Comparison of ENCODE assay signal across 11 cellular contexts in genomic region chr10:73858750-73859439, GRCh38. TPM values are rescaled to one million over a fixed set of nuclear protein-coding genes. Genes with fewer than 3 reads are reported as not detected.
A peak's percentile ranks its signal among the peaks of the same experiment; 100 is the strongest.
DNase-seq lines count a peak whose midpoint lies in the region; ATAC-seq, FAIRE-seq and TF ChIP-seq lines count a peak whose summit lies in the region.
"Had no signal": no experiment of that assay in that cellular context is flagged by ENCODE, and none has a peak within 500 bp of the region (broad histone marks: within the 10 kb centered on the region; RNA-seq: fewer than 3 reads in every experiment).

No MANE protein-coding gene starts in this region.

- no peaks in the 10 kb centered on the region for H3K9me3 Mint-ChIP-seq in osteocyte (ENCODE audit: unreplicated experiment)

- DNase-seq in GM12891 (ENCODE audit: insufficient read length, low spot score): peak; percentile 29
- no peak for DNase-seq in K562 (ENCODE audit: extremely low read depth in 1 of 4, low spot score in 3 of 4)
- no peak for DNase-seq in sciatic nerve (ENCODE audit: low spot score)
- DNase-seq in AML-193 (lab: John Stamatoyannopoulos, UW): no peak
- DNase-seq in osteocyte (ENCODE audit: extremely low spot score, unreplicated experiment): no peak
- DNase-seq in NCI-H1092 treated with DMSO at 0.1 percent for 48 hours (lab: John Stamatoyannopoulos, UW): no peak
- DNase-seq in NCI-H1048 (lab: John Stamatoyannopoulos, UW): no peak
- DNase-seq: islet precursor cell had no signal

- H3K4me1 ChIP-seq in OCI-LY1 (ENCODE audit: insufficient read depth, low read length, severe bottlenecking) (peaks cover 33% of the 10 kb centered on the region), K562 (replicated peaks in 1 of 2; ENCODE audit: control insufficient read depth in 2 of 2, insufficient read depth in 2 of 2, low read length in 2 of 2) (peaks cover 2 to 12% of the 10 kb centered on the region in 2 experiments; a peak in 3 of 5 replicates)

- H3K4me3 ChIP-seq in OCI-LY1 (ENCODE audit: low read depth, low read length, poor library complexity, severe bottlenecking) (no peak overlapping the region), K562 (no peak overlapping the region)
- H3K4me3 ChIP-seq: SK-N-MC had no signal

- peaks cover 17% of the 10 kb centered on the region for H3K36me3 Mint-ChIP-seq in osteocyte (ENCODE audit: unreplicated experiment)

- intact Hi-C loops in K562 (cut with micrococcal nuclease) (no loop called here), sciatic nerve (cut with DNase I) (no loop called here)

- no TSS peak for BruUV-seq in K562 (replicated peaks; lab: Mats Ljungman, UMichigan)

- no peaks in the 10 kb centered on the region for H3K9me2 ChIP-seq in OCI-LY1 (ENCODE audit: low read depth, low read length)

- no peak for TF ChIP-seq EP300 in K562 (IDR thresholded peaks at IDR 0.05; ENCODE audit: low read length)

- ATAC-seq in K562 (no peak), sciatic nerve (peak; percentile 19)

- H3K27me3 ChIP-seq in OCI-LY1 (ENCODE audit: insufficient read depth, low read length): no peaks in the 10 kb centered on the region
- H3K27me3 ChIP-seq in K562 (ENCODE audit: control insufficient read depth in 2 of 2, insufficient read depth in 2 of 2, low read length in 2 of 2): no peaks in the 10 kb centered on the region

- TF ChIP-seq CTCF in OCI-LY1 (IDR thresholded peaks at IDR 0.05; ENCODE audit: low read length) (no peak), K562 (IDR thresholded peaks at IDR 0.05 in 2 of 3, conservative IDR thresholded peaks at IDR 0.05 in 1 of 3; ENCODE audit: insufficient read depth in 2 of 3, low read depth in 1 of 3, low read length in 3 of 3) (no peak), osteocyte (IDR thresholded peaks at IDR 0.05) (no peak)

- POLR2A ChIA-PET in K562 (lab: Yijun Ruan, JAX): interaction anchor here (0.8 to 1.3 kb wide), 5 partner anchors 8 to 16 kb away, joined by 3 to 5 read pairs (median 3); partner anchors contain the start of gene CAMK2G

- peaks cover 3% of the 10 kb centered on the region for H3K9me1 ChIP-seq in K562 (ENCODE audit: control insufficient read depth, insufficient read depth, low read length)

- no peak overlapping the region for H3K4me3 Mint-ChIP-seq in osteocyte (ENCODE audit: unreplicated experiment)

- in situ Hi-C loops in K562 (cut with MboI): no loop called here

- H3K27ac ChIP-seq in OCI-LY1 (ENCODE audit: low read depth, low read length, poor library complexity, severe bottlenecking): peak overlapping the region; percentile 73
- no peak overlapping the region for H3K27ac ChIP-seq in K562 (ENCODE audit: extremely low read depth, low read depth, low read length)
- H3K27ac ChIP-seq: SK-N-MC had no signal

- no peak for FAIRE-seq in GM12891 (lab: Jason Lieb, UNC)
- no peak for FAIRE-seq in K562 (lab: Jason Lieb, UNC)
- FAIRE-seq: endothelial cell of umbilical vein had no signal

- WGBS in K562 (ENCODE audit: insufficient coverage, low coverage, missing lambda C conversion rate): 95% methylated on average over 13 of the region's 13 CpGs

- H3K4me2 ChIP-seq in OCI-LY1 (ENCODE audit: low read length) (peak overlapping the region; percentile 35; the same call in 1 of the 2 replicates), K562 (ENCODE audit: insufficient read depth, low read length) (no peak overlapping the region)

- H2AFZ ChIP-seq in OCI-LY1 (ENCODE audit: low read length) (no peak overlapping the region), K562 (ENCODE audit: low read depth, low read length) (no peak overlapping the region)

- H3K27me3 Mint-ChIP-seq in osteocyte (ENCODE audit: unreplicated experiment): no peaks in the 10 kb centered on the region

- no peaks in the 10 kb centered on the region for H3F3A ChIP-seq in OCI-LY1 (ENCODE audit: insufficient read depth, low read length)

- no peak for TF ChIP-seq POLR2A in GM12891 (IDR thresholded peaks at IDR 0.05; ENCODE audit: low read depth, low read length)
- no peak for TF ChIP-seq POLR2A in K562 (conservative IDR thresholded peaks at IDR 0.05)

- H3K36me3 ChIP-seq in OCI-LY1 (ENCODE audit: insufficient read depth, low read length): peaks cover 36% of the 10 kb centered on the region; the same call in 1 of the 2 replicates
- peaks cover 70% of the 10 kb centered on the region for H3K36me3 ChIP-seq in K562 (ENCODE audit: control insufficient read depth, insufficient read depth, low read length)

- no peak overlapping the region for H3K27ac Mint-ChIP-seq in osteocyte (ENCODE audit: unreplicated experiment)

- CTCF ChIA-PET in K562 (lab: Yijun Ruan, JAX; ENCODE audit: low intra/inter-chr PET ratio): no interaction called here

- H3K4me1 Mint-ChIP-seq in osteocyte (ENCODE audit: unreplicated experiment): peaks cover 17% of the 10 kb centered on the region

- H3K79me2 ChIP-seq in OCI-LY1 (ENCODE audit: insufficient read depth, low read length): no peaks in the 10 kb centered on the region
- no peaks in the 10 kb centered on the region; the same call in 2 of the 3 replicates for H3K79me2 ChIP-seq in K562 (ENCODE audit: control insufficient read depth, insufficient read depth, low read length)

- no peaks in the 10 kb centered on the region for H4K20me1 ChIP-seq in OCI-LY1 (ENCODE audit: insufficient read depth, low read length)
- no peaks in the 10 kb centered on the region; the same call in 1 of the 2 replicates for H4K20me1 ChIP-seq in K562 (replicated peaks; ENCODE audit: control insufficient read depth, insufficient read depth, low read length)

- H3K9me3 ChIP-seq in OCI-LY1 (ENCODE audit: low read length) (no peaks in the 10 kb centered on the region), K562 (replicated peaks; ENCODE audit: control insufficient read depth, insufficient read depth, low read depth, low read length) (no peaks in the 10 kb centered on the region)

- no peak overlapping the region; the same call in 1 of the 2 replicates for H3K9ac ChIP-seq in OCI-LY1 (ENCODE audit: low read length)
- no peak overlapping the region for H3K9ac ChIP-seq in K562 (ENCODE audit: insufficient read depth in 1 of 2, low read depth in 2 of 2, low read length in 2 of 2)

- TF ChIP-seq RAD21 in K562 (CRISPR knock-in tag; conservative IDR thresholded peaks at IDR 0.05 in 1 of 2, IDR thresholded peaks at IDR 0.05 in 1 of 2): no peak

RNA-seq across cellular contexts. Expression of gene CAMK2G, which starts 15.5 kb away (rescaled TPM):
- 10.9 TPM for polyA plus RNA-seq in GM12891 (2012; ENCODE audit: low read depth, missing spikeins)
- total RNA-seq in K562 (2011; cell fraction: chromatin; rRNA removed; ENCODE audit: low replicate concordance): 79.9 and 93.7 TPM in 2 replicates
- total RNA-seq in K562 (2011; cell fraction: nucleolus; rRNA removed): 44.9 and 53.3 TPM in 2 replicates
- 65.0 and 92.5 TPM in 2 replicates for total RNA-seq in K562 (2011; cell fraction: nucleoplasm; rRNA removed)
- 23.4 and 26.7 TPM in 2 replicates for total RNA-seq in K562 (2014; rRNA removed)
- total RNA-seq in K562 (2014; rRNA removed; fragmentation: Illumina TruSeq; extraction: Trizol): 22.3 and 25.1 TPM in 2 replicates
- total RNA-seq in K562 (2015; rRNA removed; fragmentation: Illumina TruSeq; extraction: Trizol): 32.2 and 33.2 TPM in 2 replicates
- 29.5 and 32.6 TPM in 2 replicates for total RNA-seq in K562 (2021)
- polyA plus RNA-seq in K562 (2011; rRNA removed): 37.5 and 41.6 TPM in 2 replicates
- 33.0 and 39.7 TPM in 2 replicates for polyA plus RNA-seq in K562 (2011; cell fraction: cytosol; rRNA removed)
- polyA plus RNA-seq in K562 (2011; cell fraction: nucleus; rRNA removed): 69.4 and 73.5 TPM in 2 replicates
- polyA plus RNA-seq in K562 (2012): 27.5 and 30.5 TPM in 2 replicates
- polyA plus RNA-seq in K562 (2014; fragmentation: Illumina TruSeq; extraction: Trizol): 35.5 and 37.9 TPM in 2 replicates
- polyA plus RNA-seq in K562 (2014; fragmentation: Nextera tagmentation; extraction: Ambion mirVana): 10 to 100 TPM in 1 of 2 experiments, 1 to 10 TPM in 1; 9.0 to 10.4 TPM
- 36.2 and 37.2 TPM in 2 replicates for polyA plus RNA-seq in K562 (2014; rRNA removed)
- polyA minus RNA-seq in K562 (2011; rRNA and poly(A)+ RNA removed): 31.1 and 31.9 TPM in 2 replicates
- polyA minus RNA-seq in K562 (2011; cell fraction: cytosol; rRNA and poly(A)+ RNA removed): 18.9 and 20.7 TPM in 2 replicates
- 25.0 and 38.0 TPM in 2 replicates for polyA minus RNA-seq in K562 (2011; cell fraction: nucleus; rRNA and poly(A)+ RNA removed)
- 30.5 TPM for total RNA-seq in sciatic nerve
- 37.6 and 38.2 TPM in 2 replicates for total RNA-seq in osteocyte

RNA-seq across cellular contexts. Expression of gene NDST2, which starts 47.5 kb away (rescaled TPM):
- 14.8 TPM for polyA plus RNA-seq in GM12891 (2012; ENCODE audit: low read depth, missing spikeins)
- 130 and 235 TPM in 2 replicates for total RNA-seq in K562 (2011; cell fraction: chromatin; rRNA removed; ENCODE audit: low replicate concordance)
- 102 and 121 TPM in 2 replicates for total RNA-seq in K562 (2011; cell fraction: nucleolus; rRNA removed)
- 108 and 109 TPM in 2 replicates for total RNA-seq in K562 (2011; cell fraction: nucleoplasm; rRNA removed)
- total RNA-seq in K562 (2014; rRNA removed) (27.2 and 32.1 TPM in 2 replicates), K562 (2014; rRNA removed; fragmentation: Illumina TruSeq; extraction: Trizol) (12.5 and 14.7 TPM in 2 replicates), K562 (2015; rRNA removed; fragmentation: Illumina TruSeq; extraction: Trizol) (18.2 and 19.6 TPM in 2 replicates), K562 (2021) (33.9 and 35.7 TPM in 2 replicates), sciatic nerve (32.9 TPM), osteocyte (32.2 and 39.1 TPM in 2 replicates)
- polyA plus RNA-seq in K562 (2011; rRNA removed) (23.8 and 31.6 TPM in 2 replicates), K562 (2014; fragmentation: Illumina TruSeq; extraction: Trizol) (22.6 TPM in 2 replicates), K562 (2014; fragmentation: Nextera tagmentation; extraction: Ambion mirVana) (1 to 10 TPM; 4.7 to 6.3 TPM), K562 (2014; rRNA removed) (30.5 and 31.4 TPM in 2 replicates)
- polyA plus RNA-seq in K562 (2011; cell fraction: cytosol; rRNA removed): 23.7 and 30.6 TPM in 2 replicates
- 99.8 and 108 TPM in 2 replicates for polyA plus RNA-seq in K562 (2011; cell fraction: nucleus; rRNA removed)
- 42.1 and 123 TPM in 2 replicates for polyA plus RNA-seq in K562 (2012)
- polyA minus RNA-seq in K562 (2011; rRNA and poly(A)+ RNA removed): 22.0 and 23.5 TPM in 2 replicates
- polyA minus RNA-seq in K562 (2011; cell fraction: cytosol; rRNA and poly(A)+ RNA removed): 12.5 and 14.2 TPM in 2 replicates
- 44.3 and 53.9 TPM in 2 replicates for polyA minus RNA-seq in K562 (2011; cell fraction: nucleus; rRNA and poly(A)+ RNA removed)

RNA-seq across cellular contexts. Expression of gene PLAU, which starts 52.0 kb away (rescaled TPM):
- 0.73 TPM for polyA plus RNA-seq in GM12891 (2012; ENCODE audit: low read depth, missing spikeins)
- 2.8 and 5.6 TPM in 2 replicates for total RNA-seq in K562 (2011; cell fraction: chromatin; rRNA removed; ENCODE audit: low replicate concordance)
- 4.2 and 6.7 TPM in 2 replicates for total RNA-seq in K562 (2011; cell fraction: nucleolus; rRNA removed)
- 4.4 and 4.9 TPM in 2 replicates for total RNA-seq in K562 (2011; cell fraction: nucleoplasm; rRNA removed)
- total RNA-seq in K562 (2014; rRNA removed) (2.1 and 2.9 TPM in 2 replicates), K562 (2014; rRNA removed; fragmentation: Illumina TruSeq; extraction: Trizol) (3.2 and 3.3 TPM in 2 replicates), K562 (2015; rRNA removed; fragmentation: Illumina TruSeq; extraction: Trizol) (16.9 and 17.5 TPM in 2 replicates), K562 (2021) (4.1 and 4.4 TPM in 2 replicates), sciatic nerve (15.6 TPM), osteocyte (112 and 118 TPM in 2 replicates)
- polyA plus RNA-seq in K562 (2011; rRNA removed) (3.4 and 5.8 TPM in 2 replicates), K562 (2014; fragmentation: Illumina TruSeq; extraction: Trizol) (4.6 and 4.9 TPM in 2 replicates), K562 (2014; fragmentation: Nextera tagmentation; extraction: Ambion mirVana) (1 to 10 TPM; 2.3 to 2.5 TPM), K562 (2014; rRNA removed) (2.6 and 4.2 TPM in 2 replicates)
- 3.7 and 8.0 TPM in 2 replicates for polyA plus RNA-seq in K562 (2011; cell fraction: cytosol; rRNA removed)
- polyA plus RNA-seq in K562 (2011; cell fraction: nucleus; rRNA removed): 11.6 and 17.7 TPM in 2 replicates
- polyA plus RNA-seq in K562 (2012): 11.2 and 47.9 TPM in 2 replicates
- polyA minus RNA-seq in K562 (2011; rRNA and poly(A)+ RNA removed): 2.6 and 3.6 TPM in 2 replicates
- 1.6 and 4.6 TPM in 2 replicates for polyA minus RNA-seq in K562 (2011; cell fraction: cytosol; rRNA and poly(A)+ RNA removed)
- 1.6 and 3.4 TPM in 2 replicates for polyA minus RNA-seq in K562 (2011; cell fraction: nucleus; rRNA and poly(A)+ RNA removed)
